Comparison of ENCODE assay signal across 21 cellular contexts in the genomic region with DNA sequence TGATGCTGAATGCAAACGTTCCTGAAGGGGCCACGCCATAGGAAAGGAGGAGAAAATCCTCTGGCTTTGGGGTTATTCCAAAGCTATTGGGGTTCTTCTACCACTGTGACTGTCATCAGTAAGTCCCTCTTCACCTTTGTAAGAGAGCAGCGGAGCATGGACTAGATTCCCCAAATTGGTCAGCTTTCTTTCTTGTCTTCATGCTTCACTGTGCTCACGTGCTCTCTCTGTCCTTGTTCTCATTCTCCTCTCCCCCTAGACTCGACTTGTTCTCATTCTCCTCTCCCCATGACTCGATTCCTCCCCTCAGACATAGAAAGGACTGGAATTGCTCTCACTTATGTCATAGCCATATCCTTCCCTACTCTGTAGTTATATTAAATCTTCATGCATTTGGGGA. TPM values are rescaled to one million over a fixed set of nuclear protein-coding genes. Genes with fewer than 3 reads are reported as not detected.
DNase-seq lines count a peak whose midpoint lies in the region; ATAC-seq, FAIRE-seq and TF ChIP-seq lines count a peak whose summit lies in the region.
"Had no signal": no experiment of that assay in that cellular context is flagged by ENCODE, and none has a peak within 500 bp of the region (broad histone marks: within the 10 kb centered on the region; RNA-seq: fewer than 3 reads in every experiment).

No MANE protein-coding gene starts in this region.

- TF ChIP-seq RAD21 in GM12878 (IDR thresholded peaks at IDR 0.05; ENCODE audit: insufficient read depth, low read depth, low read length) = no peak

- no peaks in the 10 kb centered on the region for H3K4me1 ChIP-seq in GM12878 (ENCODE audit: control insufficient read depth, insufficient read depth, low read length)
- H3K4me1 ChIP-seq: adrenal gland, left lung, parathyroid adenoma had no signal

- no peak for FAIRE-seq in GM12878 (lab: Jason Lieb, UNC)

- RAD21 ChIA-PET in GM12878 (lab: Charles Lee; ENCODE audit: unreplicated experiment) = no interaction called here

- no peak for TF ChIP-seq EP300 in GM12878 (IDR thresholded peaks at IDR 0.05; ENCODE audit: borderline replicate concordance in 1 of 2, control insufficient read depth in 1 of 2, low read depth in 2 of 2, low read length in 2 of 2)

- DNase-seq in GM12878 (ENCODE audit: low read depth, low spot score) (peak; percentile 31), GM20000 (ENCODE audit: low spot score) (no peak)
- DNase-seq in stimulated activated CD4-positive, alpha-beta T cell treated with anti-CD3 and anti-CD28 coated beads, Interleukin-15, amount 100 ng/mL, for 24 hours = no peak
- DNase-seq: activated CD4-positive, alpha-beta T cell treated with anti-CD3 and anti-CD28 coated beads, Interleukin-2, amount 50 U/mL, for 4 hours; adrenal gland; central memory CD4-positive, alpha-beta T cell; DMS 273 treated with DMSO at 0.1 percent for 48 hours; foreskin keratinocyte; NCI-H510A treated with DMSO at 0.1 percent for 48 hours; PC-9; stimulated activated naive CD8-positive, alpha-beta T cell treated with anti-CD3 and anti-CD28 coated beads, Interleukin-15, Interleukin-2, amounts not matched to agents 100 U/mL and 50 U/mL, for 24 hours had no signal

- H3K27ac ChIP-seq in GM12878 (ENCODE audit: control insufficient read depth, insufficient read depth) = no peak overlapping the region
- H3K27ac ChIP-seq: adrenal gland, foreskin keratinocyte, left lung, parathyroid adenoma, PC-9, SK-N-MC had no signal

- CTCF ChIA-PET in GM12878 (lab: Yijun Ruan, JAX) = no interaction called here

- no peak for TF ChIP-seq POLR2A in GM12878 (IDR thresholded peaks at IDR 0.05; ENCODE audit: low read depth, low read length)

- POLR2A ChIA-PET in GM12878 (lab: Charles Lee) = no interaction called here

- H3K36me3 ChIP-seq in GM12878 (ENCODE audit: control insufficient read depth in 2 of 2, insufficient read depth in 2 of 2, low read length in 1 of 2) = no peaks in the 10 kb centered on the region
- H3K36me3 ChIP-seq: adrenal gland, left lung had no signal

- H3K9me3 ChIP-seq in GM12878 (replicated peaks; ENCODE audit: control insufficient read depth, insufficient read depth, low read length) = no peaks in the 10 kb centered on the region
- H3K9me3 ChIP-seq: adrenal gland, left lung had no signal

- in situ Hi-C loops in GM12878 (cut with MboI) = no loop called here

- BruUV-seq in GM12878 (replicated peaks; lab: Mats Ljungman, UMichigan) = no TSS peak

- no peaks in the 10 kb centered on the region for H3K27me3 ChIP-seq in GM12878 (replicated peaks in 1 of 2; ENCODE audit: control insufficient read depth in 2 of 2, insufficient read depth in 2 of 2, low read length in 1 of 2)
- H3K27me3 ChIP-seq: adrenal gland, foreskin keratinocyte, left lung had no signal

- no peaks in the 10 kb centered on the region for H3K79me2 ChIP-seq in GM12878 (ENCODE audit: control insufficient read depth, insufficient read depth, low read length)
- H3K79me2 ChIP-seq: parathyroid adenoma had no signal

- SMC1A ChIA-PET in GM12878 (lab: Charles Lee; ENCODE audit: uncharacterized antibody, unreplicated experiment) = no interaction called here

- WGBS in GM12878 (ENCODE audit: insufficient coverage, insufficient replicate concordance, low lambda C conversion rate, missing lambda C conversion rate) = 20% methylated on average over 6 of the region's 6 CpGs

- H2AFZ ChIP-seq in GM12878 (ENCODE audit: control insufficient read depth, low read depth, low read length) = 0 out of 2 replicates have a peak overlapping the region, but pooled peaks have one; percentile 21
- H2AFZ ChIP-seq: parathyroid adenoma, PC-9 had no signal

- TF ChIP-seq CTCF in GM12878 (IDR thresholded peaks at IDR 0.05 in 2 of 3, conservative IDR thresholded peaks at IDR 0.05 in 1 of 3; ENCODE audit: control insufficient read depth in 2 of 3, extremely low read depth in 1 of 3, insufficient read depth in 1 of 3, low read depth in 3 of 3, low read length in 3 of 3) = no peak
- TF ChIP-seq CTCF in GM20000 (IDR thresholded peaks at IDR 0.05; ENCODE audit: extremely low read depth, missing control alignments) = no peak

- H4K20me1 ChIP-seq in GM12878 (ENCODE audit: control insufficient read depth, insufficient read depth) = no peaks in the 10 kb centered on the region

- peak; percentile 96 for ATAC-seq in GM18868 (IDR thresholded peaks at IDR 0.05; ENCODE audit: unreplicated experiment)
- ATAC-seq in GM21515 (IDR thresholded peaks at IDR 0.05; ENCODE audit: unreplicated experiment) = peak; percentile 50
- ATAC-seq in HG02973 (IDR thresholded peaks at IDR 0.05; ENCODE audit: unreplicated experiment) = peak; percentile 60
- ATAC-seq in GM12878 = peak; percentile 92
- ATAC-seq in HG02571 (IDR thresholded peaks at IDR 0.05; ENCODE audit: unreplicated experiment) = no peak
- ATAC-seq: foreskin keratinocyte; left lung; stimulated activated naive CD8-positive, alpha-beta T cell treated with anti-CD3 and anti-CD28 coated beads, Interleukin-15, Interleukin-2, amounts not matched to agents 100 U/mL and 50 U/mL, for 24 hours had no signal

- no peak overlapping the region for H3K9ac ChIP-seq in GM12878 (ENCODE audit: control insufficient read depth, insufficient read depth, low read length)
- H3K9ac ChIP-seq: parathyroid adenoma had no signal

- intact Hi-C loops in GM12878 (cut with micrococcal nuclease; ENCODE audit: unreplicated experiment) = no loop called here

- H3K4me3 ChIP-seq in GM12878 = no peak overlapping the region
- H3K4me3 ChIP-seq: adrenal gland, left lung, PC-9, SK-N-MC, smooth muscle cell had no signal

- no peak overlapping the region for H3K4me2 ChIP-seq in GM12878 (ENCODE audit: control insufficient read depth, insufficient read depth)
- H3K4me2 ChIP-seq: PC-9, smooth muscle cell had no signal

TF ChIP-seq in GM12878, 131 proteins besides CTCF, POLR2A, EP300 and RAD21 (continues in another document):
- no peak for TF ChIP-seq RFX5 (IDR thresholded peaks at IDR 0.05; ENCODE audit: low read depth, low read length)
- no peak for TF ChIP-seq NFYA (IDR thresholded peaks at IDR 0.05; ENCODE audit: borderline replicate concordance, low read depth, low read length)
- no peak for TF ChIP-seq SUZ12 (IDR thresholded peaks at IDR 0.05; ENCODE audit: unreplicated experiment)
- TF ChIP-seq EGR1 (IDR thresholded peaks at IDR 0.05; ENCODE audit: borderline replicate concordance in 1 of 2, low read depth in 2 of 2, low read length in 2 of 2) = no peak
- no peak for TF ChIP-seq WRNIP1 (IDR thresholded peaks at IDR 0.05; ENCODE audit: borderline replicate concordance, low read depth, low read length)
- peak; percentile 65; the same call in 1 of the 2 replicates for TF ChIP-seq IRF4 (IDR thresholded peaks at IDR 0.05; ENCODE audit: low read depth, low read length)
- TF ChIP-seq HDGF (IDR thresholded peaks at IDR 0.05) = no peak
- no peak for TF ChIP-seq KDM1A (IDR thresholded peaks at IDR 0.05; ENCODE audit: borderline replicate concordance)
- TF ChIP-seq, protein P1, sequence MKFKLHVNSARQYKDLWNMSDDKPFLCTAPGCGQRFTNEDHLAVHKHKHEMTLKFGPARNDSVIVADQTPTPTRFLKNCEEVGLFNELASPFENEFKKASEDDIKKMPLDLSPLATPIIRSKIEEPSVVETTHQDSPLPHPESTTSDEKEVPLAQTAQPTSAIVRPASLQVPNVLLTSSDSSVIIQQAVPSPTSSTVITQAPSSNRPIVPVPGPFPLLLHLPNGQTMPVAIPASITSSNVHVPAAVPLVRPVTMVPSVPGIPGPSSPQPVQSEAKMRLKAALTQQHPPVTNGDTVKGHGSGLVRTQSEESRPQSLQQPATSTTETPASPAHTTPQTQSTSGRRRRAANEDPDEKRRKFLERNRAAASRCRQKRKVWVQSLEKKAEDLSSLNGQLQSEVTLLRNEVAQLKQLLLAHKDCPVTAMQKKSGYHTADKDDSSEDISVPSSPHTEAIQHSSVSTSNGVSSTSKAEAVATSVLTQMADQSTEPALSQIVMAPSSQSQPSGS (IDR thresholded peaks at IDR 0.05; ENCODE audit: low read length) = peak; percentile 28; the same call in 1 of the 2 replicates
- no peak for TF ChIP-seq MTA3 (IDR thresholded peaks at IDR 0.05; ENCODE audit: borderline replicate concordance, low read length)
- TF ChIP-seq, protein P2, sequence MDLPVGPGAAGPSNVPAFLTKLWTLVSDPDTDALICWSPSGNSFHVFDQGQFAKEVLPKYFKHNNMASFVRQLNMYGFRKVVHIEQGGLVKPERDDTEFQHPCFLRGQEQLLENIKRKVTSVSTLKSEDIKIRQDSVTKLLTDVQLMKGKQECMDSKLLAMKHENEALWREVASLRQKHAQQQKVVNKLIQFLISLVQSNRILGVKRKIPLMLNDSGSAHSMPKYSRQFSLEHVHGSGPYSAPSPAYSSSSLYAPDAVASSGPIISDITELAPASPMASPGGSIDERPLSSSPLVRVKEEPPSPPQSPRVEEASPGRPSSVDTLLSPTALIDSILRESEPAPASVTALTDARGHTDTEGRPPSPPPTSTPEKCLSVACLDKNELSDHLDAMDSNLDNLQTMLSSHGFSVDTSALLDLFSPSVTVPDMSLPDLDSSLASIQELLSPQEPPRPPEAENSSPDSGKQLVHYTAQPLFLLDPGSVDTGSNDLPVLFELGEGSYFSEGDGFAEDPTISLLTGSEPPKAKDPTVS (IDR thresholded peaks at IDR 0.05; ENCODE audit: low read depth, low read length) = no peak
- TF ChIP-seq BRCA1 (IDR thresholded peaks at IDR 0.05; ENCODE audit: low read depth, low read length) = no peak
- 0 out of 2 replicates have a peak, but pooled peaks have one; percentile 30 for TF ChIP-seq DPF2 (IDR thresholded peaks at IDR 0.05)
- TF ChIP-seq CHD4 (IDR thresholded peaks at IDR 0.05) = no peak
- no peak for TF ChIP-seq FOXM1 (IDR thresholded peaks at IDR 0.05; ENCODE audit: low read depth, low read length)

RNA-seq across cellular contexts. Expression of a gene that starts 54.8 kb away (rescaled TPM):
- not detected in 2 replicates for total RNA-seq in GM12878 (2013; cell fraction: nucleolus; rRNA removed)
- total RNA-seq in GM12878 (2014; rRNA removed) = not detected in 2 replicates
- total RNA-seq in GM12878 (2014; rRNA removed; fragmentation: Illumina TruSeq; extraction: Trizol) = not detected in 2 replicates
- 0.13 and 0.29 TPM in 2 replicates for total RNA-seq in GM12878 (2021)
- not detected for polyA plus RNA-seq in GM12878 (2011; ENCODE audit: low read depth)
- polyA plus RNA-seq in GM12878 (2011; rRNA removed) = not detected in 2 replicates
- polyA plus RNA-seq in GM12878 (2011; cell fraction: cytosol; rRNA removed) = not detected in 2 replicates
- not detected in 2 replicates for polyA plus RNA-seq in GM12878 (2011; cell fraction: nucleus; rRNA removed)
- polyA plus RNA-seq in GM12878 (2012) = 0.04 TPM in 1 of 2 replicates, not detected in the other
- 0.01 TPM in 1 of 2 replicates, not detected in the other for polyA plus RNA-seq in GM12878 (2014; fragmentation: Illumina TruSeq; extraction: Trizol)
- polyA plus RNA-seq in GM12878 (2014; fragmentation: Nextera tagmentation; extraction: Ambion mirVana) = not detected
- polyA plus RNA-seq in GM12878 (2014; rRNA removed) = not detected in 2 replicates
- polyA plus RNA-seq in GM12878 (2016; fragmentation: Nextera tagmentation; extraction: Ambion mirVana) = under 1 TPM in 1 of 2 experiments, not detected in 1; 0.24 TPM
- polyA minus RNA-seq in GM12878 (2011; rRNA and poly(A)+ RNA removed) = not detected in 2 replicates
- polyA minus RNA-seq in GM12878 (2011; cell fraction: cytosol; rRNA and poly(A)+ RNA removed) = 1.1 and 2.7 TPM in 2 replicates
- polyA minus RNA-seq in GM12878 (2011; cell fraction: nucleus; rRNA and poly(A)+ RNA removed) = 0.48 TPM in 1 of 2 replicates, not detected in the other
- total RNA-seq: activated T-helper 1 cell treated with anti-CD3 and anti-CD28 coated beads, Interleukin-12 subunit alpha, Interleukin-12 subunit beta, Interleukin-2, Interleukin-4 antibody, amounts not matched to agents 30 ng/mL and 10 ng/mL and 1 ng/mL, durations not matched to agents 14 hours and 24 hours and 36 hours; B cell had no signal
